Comparison of ENCODE assay signal across 35 cellular contexts in genomic region chrX:122241959-122242358, GRCh38.
"Had no signal": no experiment of that assay in that cellular context is flagged by ENCODE, and none has a peak within 500 bp of the region (broad histone marks: within the 10 kb centered on the region; RNA-seq: fewer than 3 reads in every experiment).

No MANE protein-coding gene starts in this region.

- H3K27me3 ChIP-seq: MG63 had no signal

- H3K9me3 ChIP-seq: MG63 had no signal

- DNase-seq: Karpas-422, Kasumi-1, MG63, MM.1S, NCI-H1048, NCI-H1092, NCI-H1092 treated with DMSO at 0.1 percent for 48 hours, NCI-H1105, NCI-H1105 treated with DMSO at 0.1 percent for 48 hours, NCI-H1417, NCI-H1417 treated with DMSO at 0.1 percent for 48 hours, NCI-H1436, NCI-H1436 treated with DMSO at 0.1 percent for 48 hours, NCI-H146, NCI-H1694, NCI-H1694 treated with DMSO at 0.1 percent for 48 hours, NCI-H187, NCI-H187 treated with DMSO at 0.1 percent for 48 hours, NCI-H1930, NCI-H2029, NCI-H2029 treated with DMSO at 0.1 percent for 48 hours, NCI-H2081, NCI-H2081 treated with DMSO at 0.1 percent for 48 hours, NCI-H2107, NCI-H2171, NCI-H2171 treated with DMSO at 0.1 percent for 48 hours, NCI-H2227 treated with DMSO at 0.1 percent for 48 hours, NCI-H226, NCI-H345, NCI-H446, NCI-H446 treated with DMSO at 0.1 percent for 48 hours, NCI-H510A, NCI-H510A treated with DMSO at 0.1 percent for 48 hours, NCI-H524, NCI-H524 treated with DMSO at 0.1 percent for 48 hours had no signal

- H3K4me3 ChIP-seq: MG63 had no signal

- H3K36me3 ChIP-seq: MG63 had no signal
